2 cellular contexts compared by ENCODE assay signal in the genomic region with DNA sequence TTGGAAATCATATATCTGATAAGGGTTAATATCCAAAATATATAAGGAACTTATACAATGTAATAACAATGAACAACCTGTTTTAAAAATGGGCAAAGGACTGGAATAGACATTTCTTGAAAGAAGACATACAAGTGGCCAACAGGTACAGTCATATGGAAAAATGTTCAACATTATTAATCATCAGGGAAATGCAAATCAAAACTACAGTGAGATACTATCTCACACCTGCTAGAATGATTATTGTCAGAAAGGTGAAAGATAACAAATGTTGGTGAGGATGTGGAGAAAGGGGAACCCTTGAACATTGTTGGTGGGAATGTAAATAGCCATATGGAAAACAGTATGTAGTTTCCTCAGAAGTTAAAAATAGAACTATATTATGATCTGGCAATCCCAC.
TF ChIP-seq lines count a peak whose summit lies in the region.

No MANE protein-coding gene starts in this region.

TF ChIP-seq in H1, 55 proteins besides CTCF, POLR2A, EP300 and RAD21:
- TF ChIP-seq, protein P1, sequence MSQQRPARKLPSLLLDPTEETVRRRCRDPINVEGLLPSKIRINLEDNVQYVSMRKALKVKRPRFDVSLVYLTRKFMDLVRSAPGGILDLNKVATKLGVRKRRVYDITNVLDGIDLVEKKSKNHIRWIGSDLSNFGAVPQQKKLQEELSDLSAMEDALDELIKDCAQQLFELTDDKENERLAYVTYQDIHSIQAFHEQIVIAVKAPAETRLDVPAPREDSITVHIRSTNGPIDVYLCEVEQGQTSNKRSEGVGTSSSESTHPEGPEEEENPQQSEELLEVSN (IDR thresholded peaks at IDR 0.05) = no peak
- TF ChIP-seq NRF1 (IDR thresholded peaks at IDR 0.05; ENCODE audit: low read depth, low read length) = no peak
- TF ChIP-seq CTBP2 (IDR thresholded peaks at IDR 0.05; ENCODE audit: borderline replicate concordance, insufficient read depth, insufficient read length, low read length) = no peak
- TF ChIP-seq HDAC2 (IDR thresholded peaks at IDR 0.05; ENCODE audit: borderline replicate concordance in 1 of 2, low read depth in 2 of 2, low read length in 2 of 2) = no peak
- TF ChIP-seq, protein P2, sequence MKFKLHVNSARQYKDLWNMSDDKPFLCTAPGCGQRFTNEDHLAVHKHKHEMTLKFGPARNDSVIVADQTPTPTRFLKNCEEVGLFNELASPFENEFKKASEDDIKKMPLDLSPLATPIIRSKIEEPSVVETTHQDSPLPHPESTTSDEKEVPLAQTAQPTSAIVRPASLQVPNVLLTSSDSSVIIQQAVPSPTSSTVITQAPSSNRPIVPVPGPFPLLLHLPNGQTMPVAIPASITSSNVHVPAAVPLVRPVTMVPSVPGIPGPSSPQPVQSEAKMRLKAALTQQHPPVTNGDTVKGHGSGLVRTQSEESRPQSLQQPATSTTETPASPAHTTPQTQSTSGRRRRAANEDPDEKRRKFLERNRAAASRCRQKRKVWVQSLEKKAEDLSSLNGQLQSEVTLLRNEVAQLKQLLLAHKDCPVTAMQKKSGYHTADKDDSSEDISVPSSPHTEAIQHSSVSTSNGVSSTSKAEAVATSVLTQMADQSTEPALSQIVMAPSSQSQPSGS (IDR thresholded peaks at IDR 0.05; ENCODE audit: low read length) = no peak
- TF ChIP-seq KDM4A (IDR thresholded peaks at IDR 0.05; ENCODE audit: low read depth, low read length, severe bottlenecking) = no peak
- no peak for TF ChIP-seq ZNF274 (IDR thresholded peaks at IDR 0.05; ENCODE audit: borderline replicate concordance, extremely low read depth, low read length)
- TF ChIP-seq MAX (IDR thresholded peaks at IDR 0.05) = no peak
- no peak for TF ChIP-seq JUN (IDR thresholded peaks at IDR 0.05; ENCODE audit: low read depth, low read length)
- TF ChIP-seq MAFK (IDR thresholded peaks at IDR 0.05; ENCODE audit: low read depth, low read length) = no peak
- no peak for TF ChIP-seq RFX5 (IDR thresholded peaks at IDR 0.05; ENCODE audit: borderline replicate concordance, low read depth, low read length)
- no peak for TF ChIP-seq CHD2 (IDR thresholded peaks at IDR 0.05; ENCODE audit: low read length)
- TF ChIP-seq GTF2F1 (IDR thresholded peaks at IDR 0.05; ENCODE audit: borderline replicate concordance, low read depth, low read length) = no peak
- TF ChIP-seq JUND (IDR thresholded peaks at IDR 0.05; ENCODE audit: low read length) = no peak

TF ChIP-seq in SK-N-SH, 30 proteins besides CTCF, POLR2A, EP300 and RAD21:
- TF ChIP-seq TEAD4 (IDR thresholded peaks at IDR 0.05; ENCODE audit: borderline replicate concordance, insufficient read depth) (no peak), ZBTB33 (IDR thresholded peaks at IDR 0.05; ENCODE audit: borderline replicate concordance, low read depth) (no peak), MEF2A (IDR thresholded peaks at IDR 0.05; ENCODE audit: borderline replicate concordance, low read depth) (no peak), MXI1 (IDR thresholded peaks at IDR 0.05; ENCODE audit: low read depth, low read length) (no peak), CHD2 (IDR thresholded peaks at IDR 0.05; ENCODE audit: low read length, partially characterized antibody) (no peak), SMC3 (IDR thresholded peaks at IDR 0.05; ENCODE audit: low read depth, low read length) (no peak), POLR2AphosphoS5 (IDR thresholded peaks at IDR 0.05; ENCODE audit: low read depth, low read length) (no peak)
- TF ChIP-seq, protein P3, sequence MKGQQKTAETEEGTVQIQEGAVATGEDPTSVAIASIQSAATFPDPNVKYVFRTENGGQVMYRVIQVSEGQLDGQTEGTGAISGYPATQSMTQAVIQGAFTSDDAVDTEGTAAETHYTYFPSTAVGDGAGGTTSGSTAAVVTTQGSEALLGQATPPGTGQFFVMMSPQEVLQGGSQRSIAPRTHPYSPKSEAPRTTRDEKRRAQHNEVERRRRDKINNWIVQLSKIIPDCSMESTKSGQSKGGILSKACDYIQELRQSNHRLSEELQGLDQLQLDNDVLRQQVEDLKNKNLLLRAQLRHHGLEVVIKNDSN (IDR thresholded peaks at IDR 0.05; ENCODE audit: borderline replicate concordance, low read depth) = no peak
